17 cellular contexts compared by ENCODE assay signal in the genomic region with DNA sequence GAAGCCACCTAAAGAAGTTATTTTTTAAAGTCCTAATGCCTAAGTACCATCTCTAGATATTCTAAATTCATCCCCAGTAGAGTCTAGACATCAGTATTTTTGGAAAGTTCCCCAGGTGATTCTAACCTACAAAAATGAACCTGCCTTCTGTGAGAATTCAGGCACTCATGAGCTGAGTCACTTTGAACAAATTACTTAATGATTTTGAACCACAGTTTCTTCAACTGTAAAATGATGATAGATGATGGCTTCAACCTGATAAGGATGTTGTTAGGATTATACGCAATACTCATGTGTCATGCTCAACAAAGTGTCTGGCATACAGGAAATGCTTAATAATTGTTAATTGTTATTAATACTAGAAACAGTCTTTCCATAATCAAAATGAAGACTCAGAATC.
DNase-seq lines count a peak whose midpoint lies in the region; ATAC-seq, FAIRE-seq and TF ChIP-seq lines count a peak whose summit lies in the region.
"Had no signal": no experiment of that assay in that cellular context is flagged by ENCODE, and none has a peak within 500 bp of the region (broad histone marks: within the 10 kb centered on the region; RNA-seq: fewer than 3 reads in every experiment).

No MANE protein-coding gene starts in this region.

- H3K27ac ChIP-seq in A549 (peak overlapping the region; percentile 89 to 100), PC-3 (ENCODE audit: low read length) (peak overlapping the region; percentile 92), mammary epithelial cell (ENCODE audit: insufficient read depth, low read depth, low read length) (peak overlapping the region; percentile 100), foreskin keratinocyte (peak overlapping the region; percentile 98), gastroesophageal sphincter (no peak overlapping the region)
- H3K27ac ChIP-seq: BLaER1 treated with 17β-estradiol and CSF1 and Interleukin-3, amounts not matched to agents 10 nM and 100 nM; GM23248; HL-60 had no signal

- H3K9ac ChIP-seq in PC-3 (ENCODE audit: low read length) (peak overlapping the region; percentile 53), mammary epithelial cell (ENCODE audit: insufficient read depth, low read length) (peak overlapping the region; percentile 84)
- H3K9ac ChIP-seq: BLaER1 treated with 17β-estradiol and CSF1 and Interleukin-3, amounts not matched to agents 10 nM and 100 nM; GM23248 had no signal

- intact Hi-C loops in PC-3 (cut with micrococcal nuclease) (no loop called here), mammary epithelial cell (cut with micrococcal nuclease) (loop anchor here (2.0 kb wide), 1 partner anchor 53 kb away; no protein-coding TSS in a partner anchor)

- dilution Hi-C loops in mammary epithelial cell (cut with HindIII; ENCODE audit: low sequenced_read_pairs): loop anchor here (5.0 to 10.0 kb wide), 2 partner anchors 44 to 61 kb away; no protein-coding TSS in a partner anchor

- DNase-seq in A549 (ENCODE audit: low read depth in 1 of 2, low spot score in 1 of 2) (no peak), PC-3 (peak; percentile 59), mammary epithelial cell (peak; percentile 88), foreskin keratinocyte (peak; percentile 76 to 86), HTR-8/SVneo (ENCODE audit: insufficient read length, low spot score) (no peak)
- DNase-seq: 8988T; ACHN; CD4-positive, CD25-positive, alpha-beta regulatory T cell; DMS 273 treated with DMSO at 0.1 percent for 48 hours; GM23248 had no signal

- no peak for TF ChIP-seq EP300 in A549 (IDR thresholded peaks at IDR 0.05)
- TF ChIP-seq EP300 in gastroesophageal sphincter (IDR thresholded peaks at IDR 0.05): no peak

- WGBS in A549 (ENCODE audit: missing lambda C conversion rate): 74% methylated on average over 1 of the region's 1 CpG
- 7% methylated on average over 1 of the region's 1 CpG for WGBS in mammary epithelial cell (ENCODE audit: low coverage, missing lambda C conversion rate)
- WGBS in gastroesophageal sphincter (ENCODE audit: low coverage in 1 of 2), 2 donors: 73 to 82% methylated on average over 1 of the region's 1 CpG

- peak overlapping the region; percentile 59 for H3K4me2 ChIP-seq in A549
- peak overlapping the region; percentile 76 for H3K4me2 ChIP-seq in PC-3 (ENCODE audit: low read length)
- peak overlapping the region; percentile 75 for H3K4me2 ChIP-seq in mammary epithelial cell (ENCODE audit: insufficient read depth, low read depth, low read length)
- H3K4me2 ChIP-seq: BLaER1 treated with 17β-estradiol and CSF1 and Interleukin-3, amounts not matched to agents 10 nM and 100 nM had no signal

- H3K79me2 ChIP-seq in PC-3 (ENCODE audit: low read length) (no peaks in the 10 kb centered on the region), mammary epithelial cell (ENCODE audit: insufficient read depth, low read length) (no peaks in the 10 kb centered on the region)

- no peak for TF ChIP-seq CTCF in A549 (IDR thresholded peaks at IDR 0.05)
- no peak for TF ChIP-seq CTCF in PC-3 (conservative IDR thresholded peaks at IDR 0.05; ENCODE audit: low read depth, low read length)
- TF ChIP-seq CTCF in mammary epithelial cell (conservative IDR thresholded peaks at IDR 0.05 in 1 of 2, IDR thresholded peaks at IDR 0.05 in 1 of 2; ENCODE audit: extremely low read depth in 1 of 2, insufficient read depth in 1 of 2, low read depth in 1 of 2, low read length in 2 of 2): no peak
- TF ChIP-seq CTCF in foreskin keratinocyte (conservative IDR thresholded peaks at IDR 0.05): no peak
- TF ChIP-seq CTCF in gastroesophageal sphincter (IDR thresholded peaks at IDR 0.05): no peak

- TF ChIP-seq POLR2A in A549 (IDR thresholded peaks at IDR 0.05; ENCODE audit: low read length) (no peak), gastroesophageal sphincter (IDR thresholded peaks at IDR 0.05) (no peak)

- no peak for TF ChIP-seq RAD21 in A549 (conservative IDR thresholded peaks at IDR 0.05 in 1 of 2, IDR thresholded peaks at IDR 0.05 in 1 of 2)

- H3K9me2 ChIP-seq in PC-3 (replicated peaks; ENCODE audit: low read length): no peaks in the 10 kb centered on the region

- H3F3A ChIP-seq in PC-3 (ENCODE audit: low read length, unreplicated experiment): peaks cover 10% of the 10 kb centered on the region

- no peak overlapping the region for H3K4me3 ChIP-seq in A549
- H3K4me3 ChIP-seq in PC-3 (ENCODE audit: low read length): peak overlapping the region; percentile 34
- no peak overlapping the region for H3K4me3 ChIP-seq in mammary epithelial cell (replicated peaks in 1 of 3; ENCODE audit: insufficient read depth in 1 of 3, low read depth in 2 of 3, low read length in 3 of 3)
- no peak overlapping the region for H3K4me3 ChIP-seq in gastroesophageal sphincter
- H3K4me3 ChIP-seq: BLaER1 treated with 17β-estradiol and CSF1 and Interleukin-3, amounts not matched to agents 10 nM and 100 nM; GM23248 had no signal

- no peaks in the 10 kb centered on the region for H3K27me3 ChIP-seq in PC-3 (ENCODE audit: low read length)
- no peaks in the 10 kb centered on the region for H3K27me3 ChIP-seq in mammary epithelial cell (ENCODE audit: insufficient read depth, low read length)
- no peaks in the 10 kb centered on the region for H3K27me3 ChIP-seq in foreskin keratinocyte
- H3K27me3 ChIP-seq in gastroesophageal sphincter: no peaks in the 10 kb centered on the region
- H3K27me3 ChIP-seq: BLaER1 treated with 17β-estradiol and CSF1 and Interleukin-3, amounts not matched to agents 10 nM and 100 nM had no signal

- CTCF ChIA-PET in A549 (lab: Yijun Ruan, JAX): interaction anchor here (1.1 to 6.6 kb wide), 3 partner anchors 57 to 343 kb away, joined by 3 to 26 read pairs (median 3); no protein-coding TSS in a partner anchor
- CTCF ChIA-PET in PC-3 (lab: Charles Lee): no interaction called here
- CTCF ChIA-PET in mammary epithelial cell (lab: Charles Lee; ENCODE audit: low non-redundant PET): interaction anchor here (0.6 to 0.7 kb wide), 3 partner anchors 33 to 355 kb away, joined by 3 to 6 read pairs (median 3); no protein-coding TSS in a partner anchor

- H3K9me3 ChIP-seq in A549: peaks cover 54% of the 10 kb centered on the region
- H3K9me3 ChIP-seq in PC-3 (ENCODE audit: low read length): no peaks in the 10 kb centered on the region
- no peaks in the 10 kb centered on the region for H3K9me3 ChIP-seq in mammary epithelial cell (replicated peaks; ENCODE audit: insufficient read depth, low read length)
- no peaks in the 10 kb centered on the region for H3K9me3 ChIP-seq in gastroesophageal sphincter
- H3K9me3 ChIP-seq: BLaER1 treated with 17β-estradiol and CSF1 and Interleukin-3, amounts not matched to agents 10 nM and 100 nM had no signal

- H3K36me3 ChIP-seq in PC-3 (ENCODE audit: low read depth, low read length) (no peaks in the 10 kb centered on the region), mammary epithelial cell (ENCODE audit: insufficient read depth, low read length) (no peaks in the 10 kb centered on the region), gastroesophageal sphincter (no peaks in the 10 kb centered on the region)
- H3K36me3 ChIP-seq: BLaER1 treated with 17β-estradiol and CSF1 and Interleukin-3, amounts not matched to agents 10 nM and 100 nM had no signal

- H3K4me1 ChIP-seq in A549 (peaks cover 44% of the 10 kb centered on the region), PC-3 (ENCODE audit: insufficient read depth, low read length) (peaks cover 44% of the 10 kb centered on the region), mammary epithelial cell (ENCODE audit: insufficient read depth, low read length) (peaks cover 44% of the 10 kb centered on the region), foreskin keratinocyte (peaks cover 25% of the 10 kb centered on the region), gastroesophageal sphincter (no peaks in the 10 kb centered on the region)

- H4K20me1 ChIP-seq in PC-3 (ENCODE audit: low read length) (no peaks in the 10 kb centered on the region), mammary epithelial cell (ENCODE audit: insufficient read depth, low read length) (no peaks in the 10 kb centered on the region)
- H4K20me1 ChIP-seq: BLaER1 treated with 17β-estradiol and CSF1 and Interleukin-3, amounts not matched to agents 10 nM and 100 nM had no signal

- ATAC-seq in A549: no peak
- ATAC-seq in PC-3: no peak
- peak; percentile 65 for ATAC-seq in foreskin keratinocyte
- no peak for ATAC-seq in gastroesophageal sphincter
- ATAC-seq in GM19324 (IDR thresholded peaks at IDR 0.05; ENCODE audit: low FRiP score, unreplicated experiment): no peak
- no peak for ATAC-seq in HG02981 (IDR thresholded peaks at IDR 0.05; ENCODE audit: unreplicated experiment)
- ATAC-seq: HCT116 had no signal

- in situ Hi-C loops in mammary epithelial cell (cut with MboI; ENCODE audit: low sequenced_read_pairs in 2 of 2): no loop called here

- FAIRE-seq in A549 (lab: Jason Lieb, UNC): peak; percentile 91
- no peak for FAIRE-seq in HTR-8/SVneo (lab: Jason Lieb, UNC)
- FAIRE-seq: H54 had no signal

- BruUV-seq in PC-3 (replicated peaks; lab: Mats Ljungman, UMichigan) (no TSS peak), mammary epithelial cell (replicated peaks; lab: Mats Ljungman, UMichigan) (no TSS peak)

- no peak overlapping the region for H2AFZ ChIP-seq in PC-3 (ENCODE audit: low read length)
- no peak overlapping the region for H2AFZ ChIP-seq in mammary epithelial cell (ENCODE audit: low read depth, low read length)
- H2AFZ ChIP-seq: GM23248 had no signal

- POLR2A ChIA-PET in A549 (lab: Yijun Ruan, JAX): interaction anchor here (1.0 to 1.5 kb wide), 2 partner anchors 20 to 57 kb away, joined by 4 to 5 read pairs; no protein-coding TSS in a partner anchor
- POLR2A ChIA-PET in PC-3 (lab: Charles Lee; ENCODE audit: unreplicated experiment): no interaction called here

TF ChIP-seq in A549, 52 proteins besides CTCF, POLR2A, EP300 and RAD21 (continues in another document):
- TF ChIP-seq CEBPB (IDR thresholded peaks at IDR 0.05) (0 out of 4 replicates have a peak, but pooled peaks of 1 of the 2 experiments have one; percentile 14), TFCP2L1 (CRISPR knock-in tag; IDR thresholded peaks at IDR 0.05) (no peak), ZC3H11A (IDR thresholded peaks at IDR 0.05) (no peak), NPAS2 (CRISPR knock-in tag; IDR thresholded peaks at IDR 0.05; ENCODE audit: borderline replicate concordance) (no peak), SREBF2 (IDR thresholded peaks at IDR 0.05) (no peak), CBX8 (IDR thresholded peaks at IDR 0.05) (no peak), ZNF302 (CRISPR knock-in tag; IDR thresholded peaks at IDR 0.05) (0 out of 2 replicates have a peak, but pooled peaks have one; percentile 50), JUNB (IDR thresholded peaks at IDR 0.05) (no peak; the same call in none of the 2 replicates), ESRRA (IDR thresholded peaks at IDR 0.05; ENCODE audit: borderline replicate concordance, low read length) (no peak), CHD2 (IDR thresholded peaks at IDR 0.05; ENCODE audit: low read length, partially characterized antibody) (no peak)
- TF ChIP-seq, protein P1, sequence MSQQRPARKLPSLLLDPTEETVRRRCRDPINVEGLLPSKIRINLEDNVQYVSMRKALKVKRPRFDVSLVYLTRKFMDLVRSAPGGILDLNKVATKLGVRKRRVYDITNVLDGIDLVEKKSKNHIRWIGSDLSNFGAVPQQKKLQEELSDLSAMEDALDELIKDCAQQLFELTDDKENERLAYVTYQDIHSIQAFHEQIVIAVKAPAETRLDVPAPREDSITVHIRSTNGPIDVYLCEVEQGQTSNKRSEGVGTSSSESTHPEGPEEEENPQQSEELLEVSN (IDR thresholded peaks at IDR 0.05; ENCODE audit: borderline replicate concordance, low read depth): no peak

Comparison
In these comparisons a context has a peak if more than half of its experiments do, and no peak if none do; other contexts are left out.
1. DNase-seq: peak in PC-3 (single experiment), mammary epithelial cell (single experiment) and foreskin keratinocyte (2 of 2); none in A549 (0 of 2) and HTR-8/SVneo (single experiment).
2. H3K27ac ChIP-seq: peak in A549 (2 of 2), PC-3 (single experiment), mammary epithelial cell (single experiment) and foreskin keratinocyte (single experiment); none in gastroesophageal sphincter (0 of 4).
3. Peak in every context shown above with its lines, with median percentiles within 50 percentile points of each other: H3K4me2 ChIP-seq.